Comparison of ENCODE assay signal across 19 cellular contexts in the genomic region with DNA sequence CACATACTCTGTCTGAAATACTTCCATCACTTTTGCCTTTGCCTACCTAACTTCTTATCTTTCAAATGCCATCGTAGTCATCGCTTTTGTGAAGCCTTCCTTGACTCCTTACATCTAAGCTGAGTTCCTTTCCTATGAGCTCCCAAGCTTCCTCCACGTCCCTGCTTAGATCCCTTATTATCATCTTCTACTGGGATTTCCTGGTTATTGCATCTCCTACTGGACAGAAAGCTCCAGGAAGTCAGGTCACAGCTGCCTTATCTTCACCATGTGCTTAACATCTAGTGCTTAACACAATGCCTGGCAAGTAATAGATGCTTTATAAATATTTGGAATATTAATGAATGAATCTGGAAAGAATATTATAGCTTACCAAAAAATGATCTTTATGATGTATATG. TPM values are rescaled to one million over a fixed set of nuclear protein-coding genes. Genes with fewer than 3 reads are reported as not detected.
A peak's percentile ranks its signal among the peaks of the same experiment; 100 is the strongest.
DNase-seq lines count a peak whose midpoint lies in the region; ATAC-seq and TF ChIP-seq lines count a peak whose summit lies in the region.
"Had no signal": no experiment of that assay in that cellular context is flagged by ENCODE, and none has a peak within 500 bp of the region (broad histone marks: within the 10 kb centered on the region; RNA-seq: fewer than 3 reads in every experiment).

No MANE protein-coding gene starts in this region.

- CTCF ChIA-PET in WTC11 (lab: Charles Lee) = interaction anchor here (0.6 to 7.6 kb wide), 39 partner anchors 10 to 298 kb away, joined by 3 to 363 read pairs (median 7); partner anchors contain the start of genes CLP1, RTN4RL2, SERPING1 and SLC43A1

- H3K4me3 ChIP-seq in cardiac muscle cell = no peak overlapping the region
- H3K4me3 ChIP-seq in heart right ventricle = no peak overlapping the region
- H3K4me3 ChIP-seq in fibroblast of villous mesenchyme (ENCODE audit: low read depth, low read length) = no peak overlapping the region
- H3K4me3 ChIP-seq in spleen = no peak overlapping the region
- H3K4me3 ChIP-seq: lower lobe of right lung, tibial nerve had no signal

- ATAC-seq in heart right ventricle = no peak
- ATAC-seq in WTC11 = no peak
- ATAC-seq: activated CD4-positive, alpha-beta T cell treated with anti-CD3 and anti-CD28 coated beads for 36 hours; lower lobe of right lung had no signal

- H3K27ac Mint-ChIP-seq in WTC11 = peak overlapping the region; percentile 95
- H3K27ac Mint-ChIP-seq: activated CD4-positive, alpha-beta T cell treated with anti-CD3 and anti-CD28 coated beads for 36 hours; activated naive CD4-positive, alpha-beta T cell treated with anti-CD3 and anti-CD28 coated beads, Interleukin-2, amount 50 U/mL, for 24 hours; immature natural killer cell; naive B cell had no signal

- H3K4me1 ChIP-seq in cardiac muscle cell (ENCODE audit: low read depth) (peaks cover 68% of the 10 kb centered on the region), heart right ventricle (peaks cover 4 to 81% (median 58%) of the 10 kb centered on the region in 9 donors), spleen (peaks cover 16 to 77% (median 59%) of the 10 kb centered on the region in 6 donors)

- POLR2A ChIA-PET in WTC11 (lab: Charles Lee) = interaction anchor here (0.6 to 2.4 kb wide), 11 partner anchors 7 to 182 kb away, joined by 3 to 31 read pairs (median 4); partner anchors contain the start of genes MED19, SERPING1, TMX2 and UBE2L6

- no peak overlapping the region; the same call in 1 of the 2 replicates for H3K4me3 Mint-ChIP-seq in WTC11
- H3K4me3 Mint-ChIP-seq: activated CD4-positive, alpha-beta T cell treated with anti-CD3 and anti-CD28 coated beads for 36 hours; activated naive CD4-positive, alpha-beta T cell treated with anti-CD3 and anti-CD28 coated beads, Interleukin-2, amount 50 U/mL, for 24 hours; immature natural killer cell; naive B cell had no signal

- H3K9me3 ChIP-seq in cardiac muscle cell (ENCODE audit: low read depth) = no peaks in the 10 kb centered on the region
- no peaks in the 10 kb centered on the region for H3K9me3 ChIP-seq in heart right ventricle
- H3K9me3 ChIP-seq in spleen = no peaks in the 10 kb centered on the region
- H3K9me3 ChIP-seq: lower lobe of right lung, tibial nerve had no signal

- TF ChIP-seq CTCF in cardiac muscle cell (IDR thresholded peaks at IDR 0.05; ENCODE audit: low read depth, low read length) = peak; percentile 27
- TF ChIP-seq CTCF in heart right ventricle (IDR thresholded peaks at IDR 0.05) = no peak
- no peak for TF ChIP-seq CTCF in WTC11 (IDR thresholded peaks at IDR 0.05)
- TF ChIP-seq CTCF in fibroblast of villous mesenchyme (IDR thresholded peaks at IDR 0.05; ENCODE audit: insufficient read depth, low read depth, low read length) = peak; percentile 3
- TF ChIP-seq CTCF in spleen (IDR thresholded peaks at IDR 0.05 in 8 of 11, conservative IDR thresholded peaks at IDR 0.05 in 3 of 11) = no peak

- no peaks in the 10 kb centered on the region for H3K36me3 ChIP-seq in cardiac muscle cell
- no peaks in the 10 kb centered on the region for H3K36me3 ChIP-seq in heart right ventricle
- H3K36me3 ChIP-seq in spleen = no peaks in the 10 kb centered on the region
- H3K36me3 ChIP-seq: lower lobe of right lung, tibial nerve had no signal

- WGBS in heart right ventricle, 2 donors = 49 to 59% methylated on average over 3 of the region's 3 CpGs
- 74 to 83% (median 76%) methylated on average over 3 of the region's 3 CpGs for WGBS in spleen, 5 donors

- peaks cover 87% of the 10 kb centered on the region for H3K4me1 Mint-ChIP-seq in WTC11

- peaks cover 39% of the 10 kb centered on the region for H3K36me3 Mint-ChIP-seq in WTC11
- H3K36me3 Mint-ChIP-seq: activated naive CD4-positive, alpha-beta T cell treated with anti-CD3 and anti-CD28 coated beads, Interleukin-2, amount 50 U/mL, for 24 hours; immature natural killer cell had no signal

- DNase-seq in cardiac muscle cell (ENCODE audit: low read depth in 1 of 2, low spot score in 1 of 2) (peak in 1 of 2 donors; percentile 67), heart right ventricle (no peak), WTC11 (ENCODE audit: low spot score) (no peak), fibroblast of villous mesenchyme (ENCODE audit: low read depth) (peak; percentile 38), NCI-H2029 (lab: John Stamatoyannopoulos, UW) (no peak), spleen (no peak), iPS-NIHi7 (ENCODE audit: extremely low spot score) (no peak)
- DNase-seq in activated CD4-positive, alpha-beta T cell treated with anti-CD3 and anti-CD28 coated beads for 1 hour = no peak
- DNase-seq: activated CD4-positive, alpha-beta T cell treated with anti-CD3 and anti-CD28 coated beads for 36 hours; activated T-cell treated with anti-CD3 and anti-CD28 coated beads for 4 hours; effector CD4-positive, alpha-beta T cell; immature natural killer cell; lower lobe of right lung; naive B cell; Right ventricle myocardium superior; stimulated activated naive CD4-positive, alpha-beta T cell; T-helper 2 cell had no signal

- H3K27me3 ChIP-seq in cardiac muscle cell (no peaks in the 10 kb centered on the region), heart right ventricle (peaks cover 0 to 58% (median 28%) of the 10 kb centered on the region in 7 donors), spleen (replicated peaks in 1 of 7) (peaks cover 0 to 61% (median 24%) of the 10 kb centered on the region in 7 donors)

- H3K9me3 Mint-ChIP-seq in WTC11 = no peaks in the 10 kb centered on the region
- H3K9me3 Mint-ChIP-seq: activated naive CD4-positive, alpha-beta T cell treated with anti-CD3 and anti-CD28 coated beads, Interleukin-2, amount 50 U/mL, for 24 hours; immature natural killer cell had no signal

- intact Hi-C loops in heart right ventricle (cut with DNase I) = loop anchor here in 9 of 10 donors (2.0 to 10.0 kb wide), 9 partner anchors 75 to 871 kb away; partner anchors contain the start of gene UBE2L6 (in 3 of the 9)
- intact Hi-C loops in spleen (cut with DNase I; ENCODE audit: low total_unique reads) = loop anchor here (5.0 to 10.0 kb wide), 3 partner anchors 72 to 299 kb away; no protein-coding TSS in a partner anchor

- TF ChIP-seq POLR2A in spleen (IDR thresholded peaks at IDR 0.05) = no peak

- H3K27me3 Mint-ChIP-seq in WTC11 (ENCODE audit: low read depth) = peaks cover 7% of the 10 kb centered on the region

- peak overlapping the region; percentile 55 for H3K27ac ChIP-seq in cardiac muscle cell
- H3K27ac ChIP-seq in heart right ventricle = no peak overlapping the region
- H3K27ac ChIP-seq in spleen = no peak overlapping the region

TF ChIP-seq in WTC11, 78 proteins besides CTCF, POLR2A, EP300 and RAD21:
- TF ChIP-seq KAT7 (CRISPR knock-in tag; IDR thresholded peaks at IDR 0.05; ENCODE audit: borderline replicate concordance) (no peak), PRRX2 (CRISPR knock-in tag; IDR thresholded peaks at IDR 0.05) (0 out of 2 replicates have a peak, but pooled peaks have one; percentile 10)
TF ChIP-seq in WTC11: peak in this region for 1.

RNA-seq across cellular contexts. Expression of gene YPEL4, which starts 5.9 kb away (rescaled TPM):
- 0.70 and 1.3 TPM in 2 replicates for total RNA-seq in cardiac muscle cell
- 1.1 and 2.1 TPM in 2 replicates for polyA plus RNA-seq in cardiac muscle cell
- 1 to 10 TPM in 2 of 10 donors, under 1 TPM in 7, not detected in 1; 0.17 to 1.1 (median 0.55) TPM for total RNA-seq in heart right ventricle
- polyA plus RNA-seq in heart right ventricle = 1 to 10 TPM in 1 of 2 donors, under 1 TPM in 1; 0.43 to 3.4 TPM
- total RNA-seq in WTC11 (2021) = 0.15 to 0.30 TPM in 2 of 3 replicates, not detected in the other
- 0.43 and 0.64 TPM in 2 replicates for total RNA-seq in fibroblast of villous mesenchyme
- 1 to 10 TPM in 6 of 7 donors, under 1 TPM in 1; 0.63 to 8.3 (median 2.2) TPM for total RNA-seq in spleen
- 1 to 10 TPM in 1 of 3 donors, under 1 TPM in 2; 0.77 to 2.4 (median 1.00) TPM for polyA plus RNA-seq in spleen

RNA-seq across cellular contexts. Expression of gene CLP1, which starts 13.8 kb away (rescaled TPM):
- total RNA-seq in cardiac muscle cell (16.5 and 17.2 TPM in 2 replicates), heart right ventricle (1 to 10 TPM; 4.0 to 9.0 (median 7.1) TPM), WTC11 (2021) (24.5 to 26.3 TPM (median 24.6 TPM) in 3 replicates), fibroblast of villous mesenchyme (16.4 and 19.0 TPM in 2 replicates), spleen (10 to 100 TPM; 10.5 to 21.6 (median 14.6) TPM)
- polyA plus RNA-seq in cardiac muscle cell (16.7 and 17.9 TPM in 2 replicates), heart right ventricle (1 to 10 TPM; 2.9 to 9.0 TPM), spleen (10 to 100 TPM in 1 of 3 donors, 1 to 10 TPM in 2; 8.3 to 12.2 (median 8.4) TPM)

RNA-seq across cellular contexts. Expression of gene ZDHHC5, which starts 24.1 kb away (rescaled TPM):
- 30.9 and 36.8 TPM in 2 replicates for total RNA-seq in cardiac muscle cell
- polyA plus RNA-seq in cardiac muscle cell = 24.9 and 32.1 TPM in 2 replicates
- 10 to 100 TPM; 32.6 to 56.5 (median 41.6) TPM for total RNA-seq in heart right ventricle
- polyA plus RNA-seq in heart right ventricle = 10 to 100 TPM; 22.3 to 31.6 TPM
- 49.3 to 51.6 TPM (median 50.5 TPM) in 3 replicates for total RNA-seq in WTC11 (2021)
- total RNA-seq in fibroblast of villous mesenchyme = 39.0 and 59.6 TPM in 2 replicates
- total RNA-seq in spleen = 10 to 100 TPM; 41.5 to 58.0 (median 51.2) TPM
- 10 to 100 TPM; 14.0 to 16.7 (median 14.2) TPM for polyA plus RNA-seq in spleen

RNA-seq across cellular contexts. Expression of gene SERPING1, which starts 46.3 kb away (rescaled TPM):
- total RNA-seq in cardiac muscle cell = 42.8 and 51.9 TPM in 2 replicates
- 80.7 and 123 TPM in 2 replicates for polyA plus RNA-seq in cardiac muscle cell
- total RNA-seq in heart right ventricle = 100 to 1,000 TPM in 4 of 10 donors, 10 to 100 TPM in 6; 39.8 to 197 (median 71.6) TPM
- 100 to 1,000 TPM; 167 to 184 TPM for polyA plus RNA-seq in heart right ventricle
- total RNA-seq in WTC11 (2021) = 49.1 to 51.8 TPM (median 50.2 TPM) in 3 replicates
- 10.8 and 21.9 TPM in 2 replicates for total RNA-seq in fibroblast of villous mesenchyme
- total RNA-seq in spleen = 100 to 1,000 TPM; 121 to 364 (median 255) TPM
- polyA plus RNA-seq in spleen = 100 to 1,000 TPM; 104 to 187 (median 161) TPM

Comparison
In these comparisons a context has a peak if more than half of its experiments do, and no peak if none do; other contexts are left out.
1. CTCF ChIP-seq: peak in cardiac muscle cell (single experiment) and fibroblast of villous mesenchyme (single experiment); none in heart right ventricle (0 of 9), WTC11 (single experiment) and spleen (0 of 11).